ENCODE assay signal across 19 cellular contexts in genomic region chr3:68861521-68861920, GRCh38.
DNase-seq lines count a peak whose midpoint lies in the region; ATAC-seq, FAIRE-seq and TF ChIP-seq lines count a peak whose summit lies in the region.
"Had no signal": no experiment of that assay in that cellular context is flagged by ENCODE, and none has a peak within 500 bp of the region (broad histone marks: within the 10 kb centered on the region; RNA-seq: fewer than 3 reads in every experiment).

No MANE protein-coding gene starts in this region.

- H2BK5ac ChIP-seq in H1 (ENCODE audit: low read depth, low read length): no peak overlapping the region
- H2BK5ac ChIP-seq in trophoblast cell (ENCODE audit: low read depth, low read length, poor library complexity): no peak overlapping the region

- H2BK12ac ChIP-seq in H1 (ENCODE audit: low read depth, low read length): no peak overlapping the region
- no peak overlapping the region for H2BK12ac ChIP-seq in trophoblast cell (ENCODE audit: low read length)

- H3K9me3 ChIP-seq in H1 (ENCODE audit: insufficient read depth in 2 of 2, low read depth in 1 of 2, low read length in 1 of 2) (no peaks in the 10 kb centered on the region), trophoblast cell (ENCODE audit: insufficient read depth, low read depth, low read length) (no peaks in the 10 kb centered on the region)
- H3K9me3 ChIP-seq: Caco-2 had no signal

- H3K14ac ChIP-seq in H1 (ENCODE audit: insufficient read length) (no peak overlapping the region), trophoblast cell (ENCODE audit: low read length) (no peak overlapping the region)

- no peak for TF ChIP-seq POLR2A in H1 (IDR thresholded peaks at IDR 0.05; ENCODE audit: control extremely low read depth in 1 of 2, low read depth in 2 of 2, low read length in 2 of 2)

- no peak for TF ChIP-seq CTCF in H1 (IDR thresholded peaks at IDR 0.05; ENCODE audit: control extremely low read depth in 1 of 3, insufficient read depth in 1 of 3, low read depth in 1 of 3, low read length in 3 of 3)

- H4K5ac ChIP-seq in H1 (ENCODE audit: insufficient read length, low read depth, low read length): no peak overlapping the region

- no peak for TF ChIP-seq RAD21 in H1 (IDR thresholded peaks at IDR 0.05 in 1 of 2, conservative IDR thresholded peaks at IDR 0.05 in 1 of 2; ENCODE audit: low read depth in 2 of 2, low read length in 2 of 2)

- H4K8ac ChIP-seq in H1 (ENCODE audit: extremely low read depth, insufficient read depth, low read length) (no peak overlapping the region), trophoblast cell (ENCODE audit: low read depth, low read length) (no peak overlapping the region)

- H3K4me3 ChIP-seq in H1 (ENCODE audit: extremely low read depth in 1 of 4, insufficient read depth in 2 of 4, low read depth in 3 of 4, low read length in 4 of 4): no peak overlapping the region
- no peak overlapping the region for H3K4me3 ChIP-seq in trophoblast cell (ENCODE audit: low read depth, low read length)
- H3K4me3 ChIP-seq: BLaER1, GM12878, GM23248 had no signal

- DNase-seq in H1 (ENCODE audit: low read depth in 1 of 2, low spot score in 2 of 2): no peak
- DNase-seq in islet precursor cell: peak; percentile 75
- DNase-seq in trophoblast cell: no peak
- no peak for DNase-seq in NK-92 treated with Interleukin-12 subunit alpha and Interleukin-12 subunit beta, amount 100 ng/mL, for 24 hours (lab: John Stamatoyannopoulos, UW)
- no peak for DNase-seq in RKO (ENCODE audit: low spot score)
- DNase-seq: Caco-2; CD4-positive, CD25-positive, alpha-beta regulatory T cell; CD8-positive, alpha-beta T cell; DMS153; DND-41; GDM1; GM23248; H9 had no signal

- H3K27me3 ChIP-seq in H1 (replicated peaks in 1 of 4; ENCODE audit: control insufficient read depth in 3 of 4, extremely low read depth in 1 of 4, insufficient read depth in 3 of 4, low read length in 3 of 4): no peaks in the 10 kb centered on the region
- no peaks in the 10 kb centered on the region for H3K27me3 ChIP-seq in trophoblast cell (ENCODE audit: insufficient read depth, low read length)
- H3K27me3 ChIP-seq: BLaER1 had no signal

- CTCF ChIA-PET in H1 (lab: Charles Lee; ENCODE audit: partially characterized antibody): interaction anchor here (1.0 to 1.6 kb wide), 2 partner anchors 12 to 15 kb away, joined by 3 to 4 read pairs; no protein-coding TSS in a partner anchor

- no peak overlapping the region for H3K4ac ChIP-seq in H1 (replicated peaks; ENCODE audit: insufficient read length, low read depth, low read length)
- no peak overlapping the region for H3K4ac ChIP-seq in trophoblast cell (ENCODE audit: low read depth, low read length)

- no peak overlapping the region for H2BK20ac ChIP-seq in H1 (ENCODE audit: low read length)

- no peak for ATAC-seq in HG03460 (IDR thresholded peaks at IDR 0.05; ENCODE audit: unreplicated experiment)
- ATAC-seq: CD8-positive, alpha-beta T cell; GM12878; HCT116 had no signal

- no peak overlapping the region for H3K23ac ChIP-seq in H1 (ENCODE audit: insufficient read length)
- H3K23ac ChIP-seq in trophoblast cell (ENCODE audit: low read length): no peak overlapping the region

- H3K27ac ChIP-seq in H1 (ENCODE audit: low read depth, low read length) (no peak overlapping the region), trophoblast cell (ENCODE audit: low read depth, low read length) (peak overlapping the region; percentile 15)
- H3K27ac ChIP-seq: BLaER1, C4-2B, GM23248 had no signal

- H3K9ac ChIP-seq in H1 (replicated peaks in 1 of 4; ENCODE audit: extremely low read depth in 1 of 4, low read depth in 3 of 4, low read length in 3 of 4): no peak overlapping the region
- H3K9ac ChIP-seq in trophoblast cell (ENCODE audit: low read length): no peak overlapping the region
- H3K9ac ChIP-seq: BLaER1, GM23248 had no signal

- no peaks in the 10 kb centered on the region for H4K20me1 ChIP-seq in H1 (replicated peaks in 1 of 2; ENCODE audit: control insufficient read depth in 1 of 2, insufficient read depth in 2 of 2, low read length in 2 of 2)
- H4K20me1 ChIP-seq: BLaER1 had no signal

- H3K36me3 ChIP-seq in H1 (ENCODE audit: control insufficient read depth in 2 of 4, insufficient read depth in 4 of 4, low read length in 3 of 4) (no peaks in the 10 kb centered on the region), trophoblast cell (ENCODE audit: control insufficient read depth in 1 of 2, insufficient read depth in 2 of 2, low read length in 2 of 2) (no peaks in the 10 kb centered on the region)
- H3K36me3 ChIP-seq: BLaER1 had no signal

- H3K23me2 ChIP-seq in H1 (ENCODE audit: low read depth, low read length): no peaks in the 10 kb centered on the region

- H3K79me2 ChIP-seq in H1 (ENCODE audit: control insufficient read depth in 1 of 2, insufficient read depth in 2 of 2, low read length in 2 of 2): no peaks in the 10 kb centered on the region
- H3K79me2 ChIP-seq in trophoblast cell (ENCODE audit: control insufficient read depth, insufficient read depth, low read length, poor library complexity): no peaks in the 10 kb centered on the region

- H2BK15ac ChIP-seq in H1 (ENCODE audit: low read length): no peak overlapping the region

- H3K4me1 ChIP-seq in H1 (replicated peaks in 1 of 4; ENCODE audit: control insufficient read depth in 3 of 4, insufficient read depth in 4 of 4, low read length in 3 of 4) (peaks cover 0 to 3% (median 0%) of the 10 kb centered on the region in 4 experiments; a peak in 1 of 7 replicates), trophoblast cell (ENCODE audit: control insufficient read depth in 1 of 2, insufficient read depth in 2 of 2, low read length in 2 of 2) (peaks cover 10 to 16% of the 10 kb centered on the region in 2 experiments)
- H3K4me1 ChIP-seq: BLaER1, Caco-2 had no signal

- FAIRE-seq in H1 (lab: Jason Lieb, UNC): no peak
- FAIRE-seq: GM12878, GM19239 had no signal

- POLR2A ChIA-PET in H1 (lab: Charles Lee; ENCODE audit: partially characterized antibody): no interaction called here

- H3K18ac ChIP-seq in H1 (ENCODE audit: extremely low read depth, low read length) (peak overlapping the region; percentile 36; the same call in 1 of the 2 replicates), trophoblast cell (ENCODE audit: low read length) (no peak overlapping the region)

- H3K79me1 ChIP-seq in H1 (ENCODE audit: low read depth, low read length): no peaks in the 10 kb centered on the region
- peaks cover 6% of the 10 kb centered on the region for H3K79me1 ChIP-seq in trophoblast cell (ENCODE audit: low read length)

- no peak overlapping the region for H3K56ac ChIP-seq in H1 (replicated peaks; ENCODE audit: insufficient read length, low read depth, low read length)

- H2AK5ac ChIP-seq in H1 (ENCODE audit: low read depth, low read length) (no peak overlapping the region), trophoblast cell (ENCODE audit: low read length) (no peak overlapping the region)

- no peak overlapping the region for H4K91ac ChIP-seq in H1 (replicated peaks; ENCODE audit: insufficient read length, low read length)
- H4K91ac ChIP-seq in trophoblast cell (ENCODE audit: low read depth, low read length): no peak overlapping the region

- H2BK120ac ChIP-seq in H1 (replicated peaks; ENCODE audit: low read depth, low read length) (no peak overlapping the region), trophoblast cell (ENCODE audit: insufficient read depth, low read length, poor library complexity) (no peak overlapping the region)

- H3K4me2 ChIP-seq in H1 (ENCODE audit: insufficient read depth in 1 of 2, low read depth in 2 of 2, low read length in 2 of 2) (no peak overlapping the region), trophoblast cell (ENCODE audit: low read length) (no peak overlapping the region)
- H3K4me2 ChIP-seq: BLaER1 had no signal

- H2AFZ ChIP-seq in H1 (ENCODE audit: low read length) (no peak overlapping the region), trophoblast cell (ENCODE audit: insufficient read depth, low read length, poor library complexity) (no peak overlapping the region)
- H2AFZ ChIP-seq: GM23248 had no signal

- TF ChIP-seq EP300 in H1 (IDR thresholded peaks at IDR 0.05; ENCODE audit: borderline replicate concordance in 1 of 2, low read depth in 2 of 2, low read length in 2 of 2): no peak

- 93% methylated on average over 3 of the region's 3 CpGs; no CpG with 5 or more reads in 1 of the 2 experiments for WGBS in H1 (ENCODE audit: extremely low coverage in 1 of 2, insufficient coverage in 1 of 2, insufficient read length in 1 of 2, insufficient replicate concordance in 2 of 2, low coverage in 1 of 2, low lambda C conversion rate in 2 of 2, missing lambda C conversion rate in 1 of 2), 2 experiments
- no CpG with 5 or more reads among the region's 3 CpGs for WGBS in trophoblast cell (ENCODE audit: extremely low coverage, insufficient coverage, insufficient read length)

- H4K12ac ChIP-seq in trophoblast cell (ENCODE audit: low read depth, low read length): no peak overlapping the region

TF ChIP-seq in H1, 55 proteins besides CTCF, POLR2A, EP300 and RAD21:
- no peak for TF ChIP-seq CBX5 (IDR thresholded peaks at IDR 0.05; ENCODE audit: low read depth, low read length)
- no peak for TF ChIP-seq CTBP2 (IDR thresholded peaks at IDR 0.05; ENCODE audit: borderline replicate concordance, insufficient read depth, insufficient read length, low read length)
